ENCODE assay signal across 8 cellular contexts in the genomic region with DNA sequence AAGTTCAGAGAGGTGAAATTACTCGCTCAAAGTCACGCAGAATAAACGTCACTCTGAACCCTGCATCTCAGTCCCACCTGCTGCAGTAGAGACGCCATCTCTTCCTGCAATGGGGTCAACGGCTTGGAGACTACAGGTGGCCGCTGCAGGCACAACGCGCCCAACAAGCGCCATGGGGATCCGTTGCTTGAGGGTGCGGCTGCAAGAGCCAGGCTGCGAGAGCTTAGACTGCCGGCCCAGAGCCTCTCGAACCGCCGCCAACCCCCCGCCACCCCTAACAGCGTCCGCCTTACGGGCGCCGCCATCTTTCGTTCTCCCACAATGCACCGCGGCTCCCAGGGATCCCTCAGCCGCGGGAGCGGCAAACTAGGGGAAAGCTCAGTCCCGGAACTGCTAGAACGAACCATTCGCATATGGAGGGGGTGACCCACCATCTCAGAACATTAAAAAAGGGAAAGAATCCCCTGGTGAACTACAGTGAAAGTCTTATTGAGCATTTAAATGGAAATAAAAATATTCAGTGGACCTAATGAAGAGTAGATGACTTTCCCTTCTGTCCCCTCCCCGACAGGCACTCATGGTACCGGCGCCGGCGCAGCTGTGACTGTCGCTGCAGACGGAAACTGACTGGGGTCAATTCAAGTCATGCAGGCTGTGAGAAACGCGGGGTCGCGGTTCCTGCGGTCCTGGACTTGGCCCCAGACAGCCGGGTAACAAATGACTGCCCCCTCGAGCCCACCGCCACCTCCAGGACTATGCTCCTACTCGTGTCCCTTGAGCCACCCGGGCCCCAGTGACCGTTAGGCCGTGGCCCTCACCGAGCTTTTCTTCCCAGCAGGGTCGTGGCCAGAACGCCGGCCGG. TPM values are rescaled to one million over a fixed set of nuclear protein-coding genes. Genes with fewer than 3 reads are reported as not detected.
DNase-seq lines count a peak whose midpoint lies in the region; ATAC-seq and TF ChIP-seq lines count a peak whose summit lies in the region.

MRPL46 (minus strand) TSS at position 316 of the 862 bp plus-strand sequence; CDS start at position 305, 11 bp downstream.
MRPS11 (plus strand) TSS at position 636 of the 862 bp plus-strand sequence; CDS start at position 646, 10 bp downstream.

- intact Hi-C loops in colonic mucosa (cut with DNase I) = loop anchor here (5.0 kb wide), 1 partner anchor 150 kb away; no protein-coding TSS in a partner anchor

- POLR2A ChIA-PET in BJ (lab: Charles Lee) = interaction anchor here (0.6 kb wide), 1 partner anchor 89 kb away, joined by 3 read pairs; no protein-coding TSS in a partner anchor

- H3K27me3 ChIP-seq in BJ (ENCODE audit: control insufficient read depth, insufficient read depth, low read length) = no peaks in the 10 kb centered on the region
- H3K27me3 ChIP-seq in colonic mucosa = no peaks in the 10 kb centered on the region
- H3K27me3 ChIP-seq in layer of hippocampus (ENCODE audit: control insufficient read depth, insufficient read depth, low read length) = no peaks in the 10 kb centered on the region

- H3K9me3 ChIP-seq in colonic mucosa = no peaks in the 10 kb centered on the region

- H3K4me3 ChIP-seq in BJ (ENCODE audit: low read depth, low read length) (peak within 1 kb of the TSS; percentile 94), colonic mucosa (peak within 1 kb of the TSS; percentile 91)

- DNase-seq in BJ (ENCODE audit: low read depth) (peak; percentile 49), GM19240 (ENCODE audit: insufficient read length, low spot score) (peak; percentile 73), NCI-H524 (lab: John Stamatoyannopoulos, UW) (peak; percentile 93 to 96), colonic mucosa (peak; percentile 96)
- peak; percentile 93 for DNase-seq in activated CD4-positive, alpha-beta T cell treated with anti-CD3 and anti-CD28 coated beads for 48 hours
- peak; percentile 86 to 89 for DNase-seq in stimulated activated CD4-positive, alpha-beta T cell treated with anti-CD3 and anti-CD28 coated beads, Interleukin-1b, Interleukin-23, amount 100 ng/mL, for 4 hours (ENCODE audit: low read depth in 2 of 2)

- H3K36me3 ChIP-seq in BJ (ENCODE audit: control insufficient read depth, insufficient read depth, low read length) (peaks cover 3% of the 10 kb centered on the region), colonic mucosa (no peaks in the 10 kb centered on the region)

- TF ChIP-seq CTCF in BJ (IDR thresholded peaks at IDR 0.05; ENCODE audit: insufficient read depth, low read depth, low read length) (no peak), colonic mucosa (IDR thresholded peaks at IDR 0.05) (no peak)

- H3K9ac ChIP-seq in colonic mucosa (ENCODE audit: low read depth in 2 of 2, low read length in 2 of 2) = peak within 1 kb of the TSS; percentile 82 to 87

- peaks cover 7% of the 10 kb centered on the region for H3K4me1 ChIP-seq in colonic mucosa

- CTCF ChIA-PET in BJ (lab: Yijun Ruan, JAX) = interaction anchor here (0.7 to 2.1 kb wide), 5 partner anchors 10 to 368 kb away, joined by 3 to 7 read pairs (median 3); no protein-coding TSS in a partner anchor

- ATAC-seq in HG03457 (IDR thresholded peaks at IDR 0.05; ENCODE audit: unreplicated experiment) = peak; percentile 75

- H3K27ac ChIP-seq in colonic mucosa (peak within 1 kb of the TSS; percentile 72), layer of hippocampus (ENCODE audit: low read depth, low read length) (peak within 1 kb of the TSS; percentile 97)

RNA-seq across cellular contexts. Expression of gene MRPL46, which starts in this region (rescaled TPM):
- 18.4 and 22.1 TPM in 2 replicates for polyA plus RNA-seq in BJ (2011; rRNA removed)
- 5.0 and 5.1 TPM in 2 replicates for polyA minus RNA-seq in BJ (2011; rRNA and poly(A)+ RNA removed)
- total RNA-seq in colonic mucosa = 10 to 100 TPM; 20.6 to 40.6 TPM

RNA-seq across cellular contexts. Expression of gene MRPS11, which starts in this region (rescaled TPM):
- 79.3 and 103 TPM in 2 replicates for polyA plus RNA-seq in BJ (2011; rRNA removed)
- 11.4 and 21.3 TPM in 2 replicates for polyA minus RNA-seq in BJ (2011; rRNA and poly(A)+ RNA removed)
- 10 to 100 TPM; 45.7 to 73.6 TPM for total RNA-seq in colonic mucosa

Comparison
In these comparisons a context has a peak if more than half of its experiments do, and no peak if none do; other contexts are left out.
1. Peak in every context shown above with its lines: DNase-seq, ATAC-seq, H3K4me3 ChIP-seq and H3K27ac ChIP-seq.